In the genomic region with DNA sequence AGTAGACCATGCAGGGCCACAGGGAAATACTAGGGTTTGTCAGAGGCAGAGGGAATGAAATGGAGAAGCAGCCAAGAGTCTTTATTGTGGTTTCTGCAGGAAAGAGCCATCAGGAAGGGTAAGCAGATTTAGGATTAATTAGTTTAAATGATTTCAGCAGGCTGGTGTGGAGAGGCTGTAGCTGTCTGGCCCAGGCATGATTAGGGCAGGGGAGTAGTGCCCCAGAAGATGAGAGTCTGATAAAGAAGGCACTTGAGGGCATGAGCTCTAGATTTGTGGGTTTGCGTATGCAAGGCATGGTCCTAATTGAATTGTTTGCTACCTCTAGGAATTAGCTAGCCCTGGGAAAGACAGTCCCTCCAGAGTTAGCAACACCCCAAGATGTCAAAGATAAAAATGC, we compare ENCODE assay signal across 23 cellular contexts.
"Had no signal": no experiment of that assay in that cellular context is flagged by ENCODE, and none has a peak within 500 bp of the region (broad histone marks: within the 10 kb centered on the region; RNA-seq: fewer than 3 reads in every experiment).

No MANE protein-coding gene starts in this region.

- H3K4me3 ChIP-seq: left ventricle myocardium inferior, lung, mucosa of descending colon, ovary, prostate gland, skin epidermis, stomach, testis, thyroid gland, upper lobe of right lung had no signal

- H3K27ac ChIP-seq: left ventricle myocardium inferior, ovary, prostate gland, skin epidermis, stomach, testis, thyroid gland, upper lobe of right lung had no signal

- H3K27me3 ChIP-seq: ovary, stomach, testis, thyroid gland, upper lobe of right lung had no signal

- FAIRE-seq: urothelium cell line had no signal

- H3K36me3 ChIP-seq: left ventricle myocardium inferior, ovary, prostate gland, stomach, thyroid gland, upper lobe of right lung had no signal

- DNase-seq: islet precursor cell; left ventricle myocardium inferior; midbrain; mucosa of descending colon; naive thymus-derived CD4-positive, alpha-beta T cell; ovary; retina; right cardiac atrium; stimulated activated CD4-positive, alpha-beta T cell treated with anti-CD3 and anti-CD28 coated beads, Interleukin-12 subunit alpha, Interleukin-12 subunit beta, amount 100 ng/mL, for 4 hours; stimulated activated CD4-positive, alpha-beta T cell treated with anti-CD3 and anti-CD28 coated beads, Interleukin-15, amount 100 ng/mL, for 24 hours; stimulated activated CD4-positive, alpha-beta T cell treated with anti-CD3 and anti-CD28 coated beads, Interleukin-2, amount 100 ng/mL, for 24 hours; stimulated activated CD4-positive, alpha-beta T cell treated with anti-CD3 and anti-CD28 coated beads, Interleukin-4, amount 100 ng/mL, for 1 hour; stimulated activated naive B cell treated with anti-CD40 and anti-IgM and Interleukin-4, amounts not matched to agents 10 μg/mL and 1 μg/mL and 100 μg/mL, for 72 hours; stimulated activated naive CD8-positive, alpha-beta T cell treated with anti-CD3 and anti-CD28 coated beads, Interleukin-15, Interleukin-2, amounts not matched to agents 100 U/mL and 50 U/mL, for 24 hours; stomach; testis; thyroid gland; trophoblast cell; upper lobe of right lung had no signal

- H3K4me1 ChIP-seq: left ventricle myocardium inferior, prostate gland, testis, upper lobe of right lung had no signal

- H3K9me3 ChIP-seq: mucosa of descending colon, ovary, prostate gland, testis, thyroid gland, upper lobe of right lung had no signal
